ENCODE assay signal across 2 cellular contexts in the genomic region with DNA sequence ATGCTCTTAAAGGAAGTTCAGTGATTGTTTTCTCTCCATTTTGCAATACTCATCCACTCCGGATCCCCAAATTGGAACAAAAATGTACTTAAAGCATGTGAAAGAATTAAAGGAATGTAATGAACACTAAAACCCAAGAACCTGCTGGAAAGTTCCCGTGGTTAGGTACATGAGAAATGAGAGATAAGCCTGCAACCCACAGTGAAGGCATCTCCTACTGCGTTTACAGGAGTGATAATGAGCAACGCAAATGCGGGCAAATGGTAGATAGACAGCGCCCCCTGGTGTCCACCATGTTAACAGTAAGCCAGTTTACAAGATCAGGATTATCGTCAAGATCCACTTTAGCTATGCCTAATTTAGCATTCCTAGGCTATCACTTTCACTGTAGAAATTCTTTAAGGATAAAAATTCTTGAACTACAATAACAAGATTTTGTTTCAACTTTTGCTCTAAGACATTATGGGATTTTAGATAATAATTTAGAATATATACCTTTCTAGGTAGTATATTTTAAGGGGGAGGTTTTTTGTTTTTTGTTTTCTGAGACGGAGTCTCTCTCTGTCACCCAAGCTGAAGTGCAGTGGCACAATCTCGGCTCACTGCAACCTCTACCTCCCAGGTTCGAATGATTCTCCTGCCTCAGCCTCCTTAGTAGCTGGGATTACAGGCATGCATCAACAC.
A peak's percentile ranks its signal among the peaks of the same experiment; 100 is the strongest.
TF ChIP-seq lines count a peak whose summit lies in the region.

No MANE protein-coding gene starts in this region.

TF ChIP-seq in GM23338, 12 proteins besides CTCF, POLR2A, EP300 and RAD21:
- no peak for TF ChIP-seq EZH2phosphoT487 (IDR thresholded peaks at IDR 0.05; ENCODE audit: unreplicated experiment)
- no peak for TF ChIP-seq ZNF114 (CRISPR knock-in tag; IDR thresholded peaks at IDR 0.05)
- no peak for TF ChIP-seq ZNF331 (CRISPR knock-in tag; IDR thresholded peaks at IDR 0.05; ENCODE audit: low read depth)
- TF ChIP-seq, protein P1, sequence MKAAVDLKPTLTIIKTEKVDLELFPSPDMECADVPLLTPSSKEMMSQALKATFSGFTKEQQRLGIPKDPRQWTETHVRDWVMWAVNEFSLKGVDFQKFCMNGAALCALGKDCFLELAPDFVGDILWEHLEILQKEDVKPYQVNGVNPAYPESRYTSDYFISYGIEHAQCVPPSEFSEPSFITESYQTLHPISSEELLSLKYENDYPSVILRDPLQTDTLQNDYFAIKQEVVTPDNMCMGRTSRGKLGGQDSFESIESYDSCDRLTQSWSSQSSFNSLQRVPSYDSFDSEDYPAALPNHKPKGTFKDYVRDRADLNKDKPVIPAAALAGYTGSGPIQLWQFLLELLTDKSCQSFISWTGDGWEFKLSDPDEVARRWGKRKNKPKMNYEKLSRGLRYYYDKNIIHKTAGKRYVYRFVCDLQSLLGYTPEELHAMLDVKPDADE (IDR thresholded peaks at IDR 0.05): no peak

TF ChIP-seq in SK-N-SH, 30 proteins besides CTCF, POLR2A, EP300 and RAD21:
- TF ChIP-seq TCF12 (IDR thresholded peaks at IDR 0.05) (no peak), RFX5 (IDR thresholded peaks at IDR 0.05; ENCODE audit: low read length) (peak; percentile 35; the same call in 1 of the 2 replicates), RCOR1 (IDR thresholded peaks at IDR 0.05; ENCODE audit: low read length) (0 out of 2 replicates have a peak, but pooled peaks have one; percentile 18), MXI1 (IDR thresholded peaks at IDR 0.05; ENCODE audit: low read depth, low read length) (no peak), POLR2AphosphoS5 (IDR thresholded peaks at IDR 0.05; ENCODE audit: low read depth, low read length) (no peak), FOXJ3 (CRISPR knock-in tag; IDR thresholded peaks at IDR 0.05) (no peak), YY1 (IDR thresholded peaks at IDR 0.05; ENCODE audit: low read depth) (no peak), CHD2 (IDR thresholded peaks at IDR 0.05; ENCODE audit: low read length, partially characterized antibody) (peak; percentile 43), NRF1 (IDR thresholded peaks at IDR 0.05; ENCODE audit: low read depth, low read length) (no peak), FOXM1 (IDR thresholded peaks at IDR 0.05; ENCODE audit: low read depth) (no peak), MEF2A (IDR thresholded peaks at IDR 0.05; ENCODE audit: borderline replicate concordance, low read depth) (no peak), SMC3 (IDR thresholded peaks at IDR 0.05; ENCODE audit: low read depth, low read length) (peak; percentile 96)
- TF ChIP-seq, protein P2, sequence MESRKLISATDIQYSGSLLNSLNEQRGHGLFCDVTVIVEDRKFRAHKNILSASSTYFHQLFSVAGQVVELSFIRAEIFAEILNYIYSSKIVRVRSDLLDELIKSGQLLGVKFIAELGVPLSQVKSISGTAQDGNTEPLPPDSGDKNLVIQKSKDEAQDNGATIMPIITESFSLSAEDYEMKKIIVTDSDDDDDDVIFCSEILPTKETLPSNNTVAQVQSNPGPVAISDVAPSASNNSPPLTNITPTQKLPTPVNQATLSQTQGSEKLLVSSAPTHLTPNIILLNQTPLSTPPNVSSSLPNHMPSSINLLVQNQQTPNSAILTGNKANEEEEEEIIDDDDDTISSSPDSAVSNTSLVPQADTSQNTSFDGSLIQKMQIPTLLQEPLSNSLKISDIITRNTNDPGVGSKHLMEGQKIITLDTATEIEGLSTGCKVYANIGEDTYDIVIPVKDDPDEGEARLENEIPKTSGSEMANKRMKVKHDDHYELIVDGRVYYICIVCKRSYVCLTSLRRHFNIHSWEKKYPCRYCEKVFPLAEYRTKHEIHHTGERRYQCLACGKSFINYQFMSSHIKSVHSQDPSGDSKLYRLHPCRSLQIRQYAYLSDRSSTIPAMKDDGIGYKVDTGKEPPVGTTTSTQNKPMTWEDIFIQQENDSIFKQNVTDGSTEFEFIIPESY (IDR thresholded peaks at IDR 0.05; ENCODE audit: borderline replicate concordance, low read depth): no peak
